ENCODE assay signal across 16 cellular contexts in genomic region chr3:76501315-76501714, GRCh38.
A peak's percentile ranks its signal among the peaks of the same experiment; 100 is the strongest.
DNase-seq lines count a peak whose midpoint lies in the region; ATAC-seq and TF ChIP-seq lines count a peak whose summit lies in the region.
"Had no signal": no experiment of that assay in that cellular context is flagged by ENCODE, and none has a peak within 500 bp of the region (broad histone marks: within the 10 kb centered on the region; RNA-seq: fewer than 3 reads in every experiment).

No MANE protein-coding gene starts in this region.

- H3K4me1 Mint-ChIP-seq in chondrocyte (ENCODE audit: low read depth) = peaks cover 26% of the 10 kb centered on the region
- H3K4me1 Mint-ChIP-seq: B cell; CD4-positive, CD25-positive, alpha-beta regulatory T cell had no signal

- no peak for ATAC-seq in HG02970 (IDR thresholded peaks at IDR 0.05; ENCODE audit: low FRiP score, unreplicated experiment)
- ATAC-seq: CD8-positive, alpha-beta T cell had no signal

- no peaks in the 10 kb centered on the region for H3K36me3 Mint-ChIP-seq in chondrocyte (ENCODE audit: low read depth)
- H3K36me3 Mint-ChIP-seq: CD4-positive, CD25-positive, alpha-beta regulatory T cell; CD8-positive, alpha-beta T cell had no signal

- peak; percentile 0 for DNase-seq in DMS53 (lab: John Stamatoyannopoulos, UW)
- no peak for DNase-seq in DMS53 treated with DMSO at 0.1 percent for 48 hours (lab: John Stamatoyannopoulos, UW; ENCODE audit: unreplicated experiment)
- no peak for DNase-seq in chondrocyte (ENCODE audit: low spot score)
- DNase-seq in left kidney (ENCODE audit: low read depth, low spot score) = peak; percentile 7
- peak; percentile 34 for DNase-seq in renal cortical epithelial cell (ENCODE audit: low read depth)
- DNase-seq in germinal center (ENCODE audit: low spot score) = no peak
- no peak for DNase-seq in NCI-H446 treated with DMSO at 0.1 percent for 48 hours (lab: John Stamatoyannopoulos, UW)
- DNase-seq: Caco-2; CD4-positive, CD25-positive, alpha-beta regulatory T cell; CD8-positive, alpha-beta T cell; DMS153; DMS79 treated with DMSO at 0.1 percent for 48 hours; GF-D8; H7 had no signal

- no peak for TF ChIP-seq CTCF in chondrocyte (IDR thresholded peaks at IDR 0.05)

- no peak overlapping the region for H3K4me3 Mint-ChIP-seq in chondrocyte (ENCODE audit: unreplicated experiment)
- H3K4me3 Mint-ChIP-seq: B cell; CD4-positive, CD25-positive, alpha-beta regulatory T cell; CD8-positive, alpha-beta T cell had no signal

- no peaks in the 10 kb centered on the region for H3K27me3 Mint-ChIP-seq in chondrocyte (ENCODE audit: low read depth)
- H3K27me3 Mint-ChIP-seq: B cell; CD4-positive, CD25-positive, alpha-beta regulatory T cell had no signal

- peak overlapping the region; percentile 32 for H3K27ac Mint-ChIP-seq in chondrocyte (ENCODE audit: unreplicated experiment)
- H3K27ac Mint-ChIP-seq: B cell; CD4-positive, CD25-positive, alpha-beta regulatory T cell; CD8-positive, alpha-beta T cell had no signal

- H3K9me3 Mint-ChIP-seq in chondrocyte (ENCODE audit: low read depth) = peaks cover 11% of the 10 kb centered on the region

Comparison
In these comparisons a context has a peak if more than half of its experiments do, and no peak if none do; other contexts are left out.
1. DNase-seq: peak in DMS53 (single experiment), left kidney (single experiment) and renal cortical epithelial cell (single experiment); none in DMS53 treated with DMSO at 0.1 percent for 48 hours (single experiment), chondrocyte (single experiment), germinal center (single experiment) and NCI-H446 treated with DMSO at 0.1 percent for 48 hours (single experiment).